In genomic region chr6:113539202-113539601, GRCh38 we compare ENCODE assay signal across 21 cellular contexts.
DNase-seq lines count a peak whose midpoint lies in the region; ATAC-seq, FAIRE-seq and TF ChIP-seq lines count a peak whose summit lies in the region.
"Had no signal": no experiment of that assay in that cellular context is flagged by ENCODE, and none has a peak within 500 bp of the region (broad histone marks: within the 10 kb centered on the region; RNA-seq: fewer than 3 reads in every experiment).

No MANE protein-coding gene starts in this region.

- H3K9me3 Mint-ChIP-seq in nephron, result no peaks in the 10 kb centered on the region

- FAIRE-seq in H54 (lab: Jason Lieb, UNC), result no peak
- FAIRE-seq: A549 had no signal

- no peaks in the 10 kb centered on the region for H3K36me3 Mint-ChIP-seq in nephron (ENCODE audit: low read depth)
- H3K36me3 Mint-ChIP-seq: activated naive CD8-positive, alpha-beta T cell; natural killer cell had no signal

- no peak overlapping the region for H3K4me3 Mint-ChIP-seq in nephron
- H3K4me3 Mint-ChIP-seq: activated CD8-positive, alpha-beta T cell treated with anti-CD3 and anti-CD28 coated beads, Interleukin-2, amount 10 ng/mL, durations not matched to agents 7 days and 5 days; activated naive CD8-positive, alpha-beta T cell; natural killer cell; T-helper 17 cell had no signal

- H3K27ac Mint-ChIP-seq in nephron, result peak overlapping the region in 2 of 3 experiments; percentile 0 to 1
- H3K27ac Mint-ChIP-seq: activated CD8-positive, alpha-beta T cell treated with anti-CD3 and anti-CD28 coated beads, Interleukin-2, amount 10 ng/mL, durations not matched to agents 7 days and 5 days; activated naive CD8-positive, alpha-beta T cell; natural killer cell; T-helper 17 cell had no signal

- no peaks in the 10 kb centered on the region for H3K27me3 Mint-ChIP-seq in nephron (ENCODE audit: low read depth)
- H3K27me3 Mint-ChIP-seq: activated naive CD8-positive, alpha-beta T cell; T-helper 17 cell had no signal

- peak; percentile 31 for DNase-seq in EL
- DNase-seq in fibroblast of peridontal ligament (ENCODE audit: extremely low read depth), result peak; percentile 71
- no peak for DNase-seq in amniotic stem cell (lab: John Stamatoyannopoulos, UW)
- DNase-seq in OCI-M2 (lab: John Stamatoyannopoulos, UW; ENCODE audit: unreplicated experiment), result no peak
- no peak for DNase-seq in H54 (ENCODE audit: insufficient read length, low spot score)
- DNase-seq: activated CD4-positive, alpha-beta T cell treated with anti-CD3 and anti-CD28 coated beads for 1 hour; activated CD8-positive, alpha-beta T cell treated with anti-CD3 and anti-CD28 coated beads, Interleukin-2, amount 10 ng/mL, durations not matched to agents 7 days and 5 days; effector CD4-positive, alpha-beta T cell; GF-D8; heart right ventricle; left lung; midbrain; natural killer cell; NCI-H446; stimulated activated CD4-positive, alpha-beta T cell treated with anti-CD3 and anti-CD28 coated beads, Interleukin-2, amount 100 ng/mL, for 48 hours; T-helper 17 cell had no signal

- H3K4me1 Mint-ChIP-seq in nephron, result peaks cover 13% of the 10 kb centered on the region
- H3K4me1 Mint-ChIP-seq: natural killer cell, T-helper 17 cell had no signal

- TF ChIP-seq CTCF in nephron (IDR thresholded peaks at IDR 0.05; ENCODE audit: unreplicated experiment in 3 of 3), result no peak

- TF ChIP-seq POLR2A in H54 (IDR thresholded peaks at IDR 0.05; ENCODE audit: low read depth, low read length), result no peak

- ATAC-seq in SK-N-SH treated with all-trans-retinoic acid at 6 μM for 48 hours (peak; percentile 68), GM18498 (IDR thresholded peaks at IDR 0.05; ENCODE audit: unreplicated experiment) (no peak)
- ATAC-seq: A549; activated CD8-positive, alpha-beta T cell treated with anti-CD3 and anti-CD28 coated beads, Interleukin-2, amount 10 ng/mL, durations not matched to agents 7 days and 5 days; heart right ventricle; left lung; natural killer cell; T-helper 17 cell had no signal

TF ChIP-seq in SK-N-SH treated with all-trans-retinoic acid at 6 μM for 48 hours, 23 proteins besides CTCF, POLR2A, EP300 and RAD21:
- TF ChIP-seq POU6F1 (CRISPR knock-in tag; IDR thresholded peaks at IDR 0.05; ENCODE audit: borderline replicate concordance, low read depth), result no peak
- TF ChIP-seq ARNTL (CRISPR knock-in tag; IDR thresholded peaks at IDR 0.05; ENCODE audit: borderline replicate concordance, low read depth), result no peak
- no peak for TF ChIP-seq ZFP30 (CRISPR knock-in tag; IDR thresholded peaks at IDR 0.05)
- TF ChIP-seq ZNF565 (CRISPR knock-in tag; conservative IDR thresholded peaks at IDR 0.05; ENCODE audit: low read depth), result no peak
- no peak for TF ChIP-seq TOX (CRISPR knock-in tag; IDR thresholded peaks at IDR 0.05; ENCODE audit: borderline replicate concordance)
- TF ChIP-seq, protein P1, sequence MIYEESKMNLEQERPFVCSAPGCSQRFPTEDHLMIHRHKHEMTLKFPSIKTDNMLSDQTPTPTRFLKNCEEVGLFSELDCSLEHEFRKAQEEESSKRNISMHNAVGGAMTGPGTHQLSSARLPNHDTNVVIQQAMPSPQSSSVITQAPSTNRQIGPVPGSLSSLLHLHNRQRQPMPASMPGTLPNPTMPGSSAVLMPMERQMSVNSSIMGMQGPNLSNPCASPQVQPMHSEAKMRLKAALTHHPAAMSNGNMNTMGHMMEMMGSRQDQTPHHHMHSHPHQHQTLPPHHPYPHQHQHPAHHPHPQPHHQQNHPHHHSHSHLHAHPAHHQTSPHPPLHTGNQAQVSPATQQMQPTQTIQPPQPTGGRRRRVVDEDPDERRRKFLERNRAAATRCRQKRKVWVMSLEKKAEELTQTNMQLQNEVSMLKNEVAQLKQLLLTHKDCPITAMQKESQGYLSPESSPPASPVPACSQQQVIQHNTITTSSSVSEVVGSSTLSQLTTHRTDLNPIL (CRISPR knock-in tag; IDR thresholded peaks at IDR 0.05; ENCODE audit: low read depth), result no peak
- no peak for TF ChIP-seq ZNF8 (CRISPR knock-in tag; IDR thresholded peaks at IDR 0.05)
- no peak for TF ChIP-seq PPARA (CRISPR knock-in tag; IDR thresholded peaks at IDR 0.05; ENCODE audit: borderline replicate concordance)
- TF ChIP-seq BACH2 (CRISPR knock-in tag; IDR thresholded peaks at IDR 0.05; ENCODE audit: borderline replicate concordance), result no peak

Comparison
In these comparisons a context has a peak if more than half of its experiments do, and no peak if none do; other contexts are left out.
1. DNase-seq: peak in EL (single experiment) and fibroblast of peridontal ligament (single experiment); none in amniotic stem cell (single experiment), OCI-M2 (single experiment) and H54 (single experiment).